8 cellular contexts compared by ENCODE assay signal in genomic region chrX:74536142-74537010, GRCh38.
DNase-seq lines count a peak whose midpoint lies in the region; ATAC-seq lines count a peak whose summit lies in the region.

No MANE protein-coding gene starts in this region.

- H3K4me3 ChIP-seq in duodenal mucosa (ENCODE audit: low read depth in 1 of 2, low read length in 2 of 2): peak overlapping the region; percentile 66 to 71

- no peaks in the 10 kb centered on the region for H3K9me3 ChIP-seq in duodenal mucosa (ENCODE audit: control insufficient read depth in 1 of 2, low read length in 2 of 2)

- peak; percentile 57 for ATAC-seq in GM18517 (IDR thresholded peaks at IDR 0.05; ENCODE audit: unreplicated experiment)
- peak; percentile 59 for ATAC-seq in HG03025 (IDR thresholded peaks at IDR 0.05; ENCODE audit: low FRiP score, unreplicated experiment)

- no peaks in the 10 kb centered on the region for H3K36me3 ChIP-seq in duodenal mucosa (ENCODE audit: control insufficient read depth in 1 of 2, insufficient read depth in 2 of 2, low read length in 2 of 2)

- in situ Hi-C loops in ACHN (cut with HindIII; ENCODE audit: low pct_ligation_motif_present, low pct_unique_long_range_greater_than_20kb, low sequenced_read_pairs): no loop called here

- peaks cover 0 to 9% of the 10 kb centered on the region in 2 donors for H3K4me1 ChIP-seq in duodenal mucosa (ENCODE audit: control insufficient read depth in 1 of 2, insufficient read depth in 2 of 2, low read length in 2 of 2)

- peak overlapping the region; percentile 75 for H3K27ac ChIP-seq in duodenal mucosa (ENCODE audit: low read depth, low read length)

- peak; percentile 29 for DNase-seq in ACHN
- peak; percentile 77 for DNase-seq in NCI-H2227 treated with DMSO at 0.1 percent for 48 hours (lab: John Stamatoyannopoulos, UW)
- peak; percentile 48 for DNase-seq in activated CD4-positive, alpha-beta T cell treated with anti-CD3 and anti-CD28 coated beads for 48 hours
- peak; percentile 94 for DNase-seq in left kidney (ENCODE audit: low read depth, low spot score)
- DNase-seq in stimulated activated CD4-positive, alpha-beta T cell treated with anti-CD3 and anti-CD28 coated beads, Interleukin-15, amount 100 ng/mL, for 24 hours: peak; percentile 56

- H3K27me3 ChIP-seq in duodenal mucosa (ENCODE audit: control insufficient read depth in 1 of 2, insufficient read depth in 2 of 2, low read length in 2 of 2): no peaks in the 10 kb centered on the region

- H3K9ac ChIP-seq in duodenal mucosa (ENCODE audit: low read depth in 1 of 2, low read length in 2 of 2): peak overlapping the region; percentile 66 to 86

Comparison
In these comparisons a context has a peak if more than half of its experiments do, and no peak if none do; other contexts are left out.
1. Peak in every context shown above with its lines: DNase-seq, ATAC-seq, H3K4me3 ChIP-seq and H3K27ac ChIP-seq.
2. DNase-seq: peak in every context shown above with its lines; median percentile 94 in left kidney; 77 in NCI-H2227 treated with DMSO at 0.1 percent for 48 hours; 56 in stimulated activated CD4-positive, alpha-beta T cell treated with anti-CD3 and anti-CD28 coated beads, Interleukin-15, amount 100 ng/mL, for 24 hours; 48 in activated CD4-positive, alpha-beta T cell treated with anti-CD3 and anti-CD28 coated beads for 48 hours; 29 in ACHN.